1 cellular context compared by ENCODE assay signal in the genomic region with DNA sequence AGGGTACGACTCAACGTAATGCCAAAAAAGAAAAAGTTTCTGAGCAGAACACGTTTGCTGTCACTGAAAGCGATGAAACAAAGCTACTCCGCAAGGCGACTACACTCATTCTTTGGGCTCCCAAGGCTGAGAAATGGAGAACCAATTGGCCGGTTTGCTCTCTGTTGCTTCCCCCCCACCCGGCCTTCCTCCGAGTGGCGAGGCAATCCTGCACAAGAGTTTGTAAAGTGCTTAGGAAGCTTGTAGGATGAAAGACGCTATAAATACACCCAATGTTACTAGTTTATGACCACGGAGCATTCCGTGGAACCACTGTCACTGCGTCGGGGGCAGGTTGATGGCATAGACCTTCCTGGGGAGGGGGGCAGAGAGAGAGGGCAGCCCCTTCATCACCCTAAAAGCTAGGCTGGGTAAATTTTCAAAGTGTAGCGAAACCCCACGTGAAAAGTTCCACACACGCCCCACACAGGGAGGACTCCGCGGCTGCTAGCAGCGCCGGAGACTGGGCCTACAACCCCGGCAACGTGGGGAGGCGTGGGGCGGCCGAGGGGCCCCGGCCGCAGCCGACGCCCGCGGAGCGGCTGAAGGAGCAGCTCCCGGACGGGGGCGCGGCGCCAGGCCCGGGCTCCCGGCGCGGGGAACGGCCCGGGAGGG.
A peak's percentile ranks its signal among the peaks of the same experiment; 100 is the strongest.
TF ChIP-seq lines count a peak whose summit lies in the region.

No MANE protein-coding gene starts in this region.

TF ChIP-seq in GM12878, 131 proteins besides CTCF, POLR2A, EP300 and RAD21 (continued from another document):
- TF ChIP-seq, protein P1, sequence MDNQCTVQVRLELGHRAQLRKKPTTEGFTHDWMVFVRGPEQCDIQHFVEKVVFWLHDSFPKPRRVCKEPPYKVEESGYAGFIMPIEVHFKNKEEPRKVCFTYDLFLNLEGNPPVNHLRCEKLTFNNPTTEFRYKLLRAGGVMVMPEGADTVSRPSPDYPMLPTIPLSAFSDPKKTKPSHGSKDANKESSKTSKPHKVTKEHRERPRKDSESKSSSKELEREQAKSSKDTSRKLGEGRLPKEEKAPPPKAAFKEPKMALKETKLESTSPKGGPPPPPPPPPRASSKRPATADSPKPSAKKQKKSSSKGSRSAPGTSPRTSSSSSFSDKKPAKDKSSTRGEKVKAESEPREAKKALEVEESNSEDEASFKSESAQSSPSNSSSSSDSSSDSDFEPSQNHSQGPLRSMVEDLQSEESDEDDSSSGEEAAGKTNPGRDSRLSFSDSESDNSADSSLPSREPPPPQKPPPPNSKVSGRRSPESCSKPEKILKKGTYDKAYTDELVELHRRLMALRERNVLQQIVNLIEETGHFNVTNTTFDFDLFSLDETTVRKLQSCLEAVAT (IDR thresholded peaks at IDR 0.05): 0 out of 2 replicates have a peak, but pooled peaks have one; percentile 31
- 0 out of 2 replicates have a peak, but pooled peaks have one; percentile 1 for TF ChIP-seq SIN3A (IDR thresholded peaks at IDR 0.05; ENCODE audit: low read depth, low read length)
